In the genomic region with DNA sequence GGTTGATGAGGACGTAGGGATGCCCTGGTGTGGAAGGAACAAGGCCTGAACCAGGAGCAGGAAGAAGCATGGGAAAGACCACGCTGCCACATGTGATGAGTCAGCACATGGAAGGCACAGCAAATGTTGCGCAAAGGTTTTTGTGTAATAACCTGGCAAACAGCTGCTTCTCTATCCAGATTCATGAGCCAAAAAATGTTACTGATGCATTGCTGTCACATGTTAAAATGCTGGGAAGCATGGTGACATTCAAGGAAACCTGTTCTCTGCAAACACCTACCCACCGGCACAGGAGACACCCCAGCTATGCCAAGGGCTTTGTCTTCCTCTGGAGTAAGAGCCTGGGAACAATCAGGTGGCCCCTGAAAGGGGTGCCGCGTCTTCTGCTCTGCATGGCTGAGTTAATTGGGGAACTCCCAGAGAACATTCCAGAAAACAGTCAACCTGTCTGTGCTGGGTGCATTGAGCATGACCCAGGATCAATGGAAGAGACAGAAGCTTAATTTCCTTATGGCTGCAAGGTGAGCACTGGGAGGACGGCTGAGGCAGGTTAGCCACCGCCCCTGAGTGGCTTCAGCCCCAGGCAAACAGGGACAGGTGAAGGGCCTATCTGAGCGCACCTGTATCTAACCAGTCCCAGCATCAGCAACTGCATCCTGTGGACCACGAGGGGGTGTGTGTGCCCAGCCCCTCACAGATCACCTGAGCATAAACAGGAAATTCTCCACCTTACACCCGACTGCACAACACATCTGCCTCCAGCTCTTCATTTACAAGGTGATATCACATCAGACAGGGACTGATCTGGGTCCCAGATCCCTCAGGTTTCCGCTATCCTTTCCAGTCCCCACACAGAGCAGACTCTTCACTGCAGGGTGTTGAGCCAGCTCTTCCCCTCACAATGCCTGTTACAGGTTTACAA, we compare ENCODE assay signal across 10 cellular contexts.
A peak's percentile ranks its signal among the peaks of the same experiment; 100 is the strongest.
DNase-seq lines count a peak whose midpoint lies in the region; ATAC-seq, FAIRE-seq and TF ChIP-seq lines count a peak whose summit lies in the region.
"Had no signal": no experiment of that assay in that cellular context is flagged by ENCODE, and none has a peak within 500 bp of the region (broad histone marks: within the 10 kb centered on the region; RNA-seq: fewer than 3 reads in every experiment).

No MANE protein-coding gene starts in this region.

- no peak overlapping the region for H3K4me2 ChIP-seq in neural progenitor cell

- H3K4me3 ChIP-seq in foreskin fibroblast (ENCODE audit: low read depth in 1 of 2, low read length in 2 of 2): no peak overlapping the region
- no peak overlapping the region for H3K4me3 ChIP-seq in neural progenitor cell
- H3K4me3 ChIP-seq: skin epidermis had no signal

- H3K27ac ChIP-seq in neural progenitor cell: no peak overlapping the region

- H3K9me3 ChIP-seq in neural progenitor cell (ENCODE audit: low read depth): no peaks in the 10 kb centered on the region

- no peak overlapping the region for H3K9ac ChIP-seq in neural progenitor cell

- H3K4me3 Mint-ChIP-seq in natural killer cell (peak overlapping the region; percentile 64), neural progenitor cell (no peak overlapping the region)
- no peak overlapping the region for H3K4me3 Mint-ChIP-seq in natural killer cell treated with Interleukin-12 subunit alpha and Interleukin-12 subunit beta and Interleukin-15 and Interleukin-18, amount 100 ng/mL, for 72 hours

- no peaks in the 10 kb centered on the region for H3F3A ChIP-seq in neural progenitor cell (ENCODE audit: low read depth)

- no peaks in the 10 kb centered on the region for H3K9me3 Mint-ChIP-seq in natural killer cell
- no peaks in the 10 kb centered on the region for H3K9me3 Mint-ChIP-seq in natural killer cell treated with Interleukin-12 subunit alpha and Interleukin-12 subunit beta and Interleukin-15 and Interleukin-18, amount 100 ng/mL, for 72 hours
- H3K9me3 Mint-ChIP-seq in neural progenitor cell: no peaks in the 10 kb centered on the region

- H3K36me3 ChIP-seq in neural progenitor cell: no peaks in the 10 kb centered on the region

- H3K27me3 ChIP-seq in neural progenitor cell: peaks cover 83% of the 10 kb centered on the region

- FAIRE-seq in urothelium cell line (lab: Jason Lieb, UNC): peak; percentile 55

- H3K27ac Mint-ChIP-seq in natural killer cell (peak overlapping the region; percentile 94 to 97), neural progenitor cell (no peak overlapping the region)
- peak overlapping the region in 1 of 2 donors; percentile 58 for H3K27ac Mint-ChIP-seq in natural killer cell treated with Interleukin-12 subunit alpha and Interleukin-12 subunit beta and Interleukin-15 and Interleukin-18, amount 100 ng/mL, for 72 hours

- H3K27me3 Mint-ChIP-seq in natural killer cell (ENCODE audit: low read depth in 2 of 2) (no peaks in the 10 kb centered on the region), neural progenitor cell (ENCODE audit: insufficient read depth, low read depth) (peaks cover 6% of the 10 kb centered on the region)
- H3K27me3 Mint-ChIP-seq in natural killer cell treated with Interleukin-12 subunit alpha and Interleukin-12 subunit beta and Interleukin-15 and Interleukin-18, amount 100 ng/mL, for 72 hours: no peaks in the 10 kb centered on the region

- H3K4me1 Mint-ChIP-seq in natural killer cell (peaks cover 69 to 76% of the 10 kb centered on the region in 2 donors), neural progenitor cell (peaks cover 3% of the 10 kb centered on the region)
- H3K4me1 Mint-ChIP-seq in natural killer cell treated with Interleukin-12 subunit alpha and Interleukin-12 subunit beta and Interleukin-15 and Interleukin-18, amount 100 ng/mL, for 72 hours (ENCODE audit: low read depth in 2 of 2): peaks cover 42 to 51% of the 10 kb centered on the region in 2 donors

- no peaks in the 10 kb centered on the region for H4K20me1 ChIP-seq in neural progenitor cell (ENCODE audit: low read depth)

- peak in 1 of 3 donors; percentile 4 for ATAC-seq in natural killer cell
- ATAC-seq in natural killer cell treated with Interleukin-12 subunit alpha and Interleukin-12 subunit beta and Interleukin-15 and Interleukin-18, amount 100 ng/mL, for 72 hours: no peak

- no peaks in the 10 kb centered on the region for H3K4me1 ChIP-seq in neural progenitor cell

- no peaks in the 10 kb centered on the region for H3K36me3 Mint-ChIP-seq in natural killer cell
- H3K36me3 Mint-ChIP-seq in natural killer cell treated with Interleukin-12 subunit alpha and Interleukin-12 subunit beta and Interleukin-15 and Interleukin-18, amount 100 ng/mL, for 72 hours: no peaks in the 10 kb centered on the region
- no peaks in the 10 kb centered on the region for H3K36me3 Mint-ChIP-seq in neural progenitor cell

- intact Hi-C loops in natural killer cell (cut with micrococcal nuclease): loop anchor here (1.0 to 2.0 kb wide), 3 partner anchors 52 to 131 kb away; no protein-coding TSS in a partner anchor

- TF ChIP-seq CTCF in natural killer cell (IDR thresholded peaks at IDR 0.05) (no peak), foreskin fibroblast (IDR thresholded peaks at IDR 0.05; ENCODE audit: low read depth, low read length) (no peak), neural progenitor cell (IDR thresholded peaks at IDR 0.05) (no peak)

- DNase-seq in natural killer cell (no peak), SKM-1 treated with dmso at 0.1 percent for 144 hours (lab: John Stamatoyannopoulos, UW; ENCODE audit: unreplicated experiment) (peak; percentile 64), foreskin fibroblast (peak; percentile 71 to 85), urothelium cell line (ENCODE audit: low spot score) (no peak), NK-92 (lab: John Stamatoyannopoulos, UW; ENCODE audit: unreplicated experiment) (no peak), neural progenitor cell (ENCODE audit: low spot score) (no peak), HPDE6-E6E7 (ENCODE audit: extremely low spot score) (no peak)
- DNase-seq in natural killer cell treated with Interleukin-12 subunit alpha and Interleukin-12 subunit beta and Interleukin-15 and Interleukin-18, amount 100 ng/mL, for 72 hours (ENCODE audit: low spot score): no peak
- DNase-seq: NCI-H524 treated with DMSO at 0.1 percent for 48 hours had no signal

- no peaks in the 10 kb centered on the region for H3K79me2 ChIP-seq in neural progenitor cell (ENCODE audit: low read depth)

- no peak overlapping the region for H2AFZ ChIP-seq in neural progenitor cell (replicated peaks)

Comparison
In these comparisons a context has a peak if more than half of its experiments do, and no peak if none do; other contexts are left out.
1. DNase-seq: peak in SKM-1 treated with dmso at 0.1 percent for 144 hours (single experiment) and foreskin fibroblast (2 of 2); none in natural killer cell (single experiment), natural killer cell treated with Interleukin-12 subunit alpha and Interleukin-12 subunit beta and Interleukin-15 and Interleukin-18, amount 100 ng/mL, for 72 hours (single experiment), urothelium cell line (single experiment), NK-92 (single experiment), neural progenitor cell (single experiment) and HPDE6-E6E7 (single experiment).